1 cellular context compared by ENCODE assay signal in the genomic region with DNA sequence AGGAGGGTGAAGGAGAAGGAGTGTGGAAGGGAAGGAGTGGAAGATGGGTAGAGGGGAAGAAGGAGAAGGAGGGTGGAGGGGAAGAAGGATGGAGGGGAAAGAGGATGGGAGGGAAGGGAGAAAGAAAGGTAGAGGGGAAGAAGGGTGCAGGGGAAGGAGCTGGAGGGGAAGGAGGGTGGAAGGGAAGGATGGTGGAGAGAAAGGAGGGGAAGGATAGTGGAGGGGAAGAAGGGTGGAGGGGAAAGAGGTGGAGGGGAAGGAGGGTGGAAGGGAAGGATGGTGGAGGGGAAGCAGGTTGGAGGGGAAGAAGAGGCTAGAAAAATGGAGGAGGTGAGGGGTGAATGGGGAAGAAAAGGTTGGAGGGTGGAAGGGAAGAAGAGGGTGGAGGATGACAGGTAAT.
TF ChIP-seq lines count a peak whose summit lies in the region.

No MANE protein-coding gene starts in this region.

TF ChIP-seq in HEK293, 187 proteins besides CTCF, POLR2A, EP300 and RAD21 (continued from another document):
- TF ChIP-seq ZNF624 (tag by site-specific recombination; IDR thresholded peaks at IDR 0.05) (no peak), ZNF473 (tag by site-specific recombination; IDR thresholded peaks at IDR 0.05) (no peak), KLF1 (tag by site-specific recombination; IDR thresholded peaks at IDR 0.05) (0 out of 2 replicates have a peak, but pooled peaks have one; percentile 10), ZBTB11 (tag by site-specific recombination; conservative IDR thresholded peaks at IDR 0.05; ENCODE audit: low read depth) (0 out of 2 replicates have a peak, but pooled peaks have one; percentile 14)
- TF ChIP-seq, protein P1, sequence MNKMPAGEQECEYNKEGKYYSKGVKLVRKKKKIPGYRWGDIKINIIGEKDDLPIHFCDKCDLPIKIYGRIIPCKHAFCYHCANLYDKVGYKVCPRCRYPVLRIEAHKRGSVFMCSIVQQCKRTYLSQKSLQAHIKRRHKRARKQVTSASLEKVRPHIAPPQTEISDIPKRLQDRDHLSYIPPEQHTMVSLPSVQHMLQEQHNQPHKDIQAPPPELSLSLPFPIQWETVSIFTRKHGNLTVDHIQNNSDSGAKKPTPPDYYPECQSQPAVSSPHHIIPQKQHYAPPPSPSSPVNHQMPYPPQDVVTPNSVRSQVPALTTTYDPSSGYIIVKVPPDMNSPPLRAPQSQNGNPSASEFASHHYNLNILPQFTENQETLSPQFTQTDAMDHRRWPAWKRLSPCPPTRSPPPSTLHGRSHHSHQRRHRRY (tag by site-specific recombination; IDR thresholded peaks at IDR 0.05): 0 out of 2 replicates have a peak, but pooled peaks have one; percentile 53
